Comparison of ENCODE assay signal across 30 cellular contexts in genomic region chr14:80535171-80535570, GRCh38.
"Had no signal": no experiment of that assay in that cellular context is flagged by ENCODE, and none has a peak within 500 bp of the region (broad histone marks: within the 10 kb centered on the region; RNA-seq: fewer than 3 reads in every experiment).

No MANE protein-coding gene starts in this region.

- H3K27me3 ChIP-seq: brain microvascular endothelial cell, esophagus squamous epithelium, gastrocnemius medialis, left lung, right lobe of liver, uterus had no signal

- ATAC-seq: activated CD4-positive, CD25-positive, alpha-beta regulatory T cell treated with anti-CD3 and anti-CD28 coated beads, Interleukin-2, amount 50 U/mL, for 24 hours; gastrocnemius medialis; left lung; mucosa of descending colon; natural killer cell treated with Interleukin-12 subunit alpha and Interleukin-12 subunit beta and Interleukin-15 and Interleukin-18, amount 100 ng/mL, for 72 hours; right lobe of liver; stimulated activated naive CD8-positive, alpha-beta T cell treated with anti-CD3 and anti-CD28 coated beads, Interleukin-15, Interleukin-2, amounts not matched to agents 100 U/mL and 50 U/mL, for 24 hours; T-helper 17 cell had no signal

- DNase-seq: activated CD4-positive, alpha-beta T cell treated with anti-CD3 and anti-CD28 coated beads for 48 hours; activated CD4-positive, alpha-beta T cell treated with anti-CD3 and anti-CD28 coated beads, Interleukin-2, amount 50 U/mL, for 48 hours; activated CD8-positive, alpha-beta memory T cell treated with anti-CD3 and anti-CD28 coated beads for 24 hours; activated effector memory CD4-positive, alpha-beta T cell treated with anti-CD3 and anti-CD28 coated beads, Interleukin-2, amount 50 U/mL, for 16 hours; activated naive CD4-positive, alpha-beta T cell treated with anti-CD3 and anti-CD28 coated beads for 36 hours; activated naive CD8-positive, alpha-beta T cell treated with anti-CD3 and anti-CD28 coated beads for 36 hours; activated T-cell treated with anti-CD3 and anti-CD28 coated beads, Interleukin-2, amount 50 U/mL, for 1 hour; amniotic stem cell; brain microvascular endothelial cell; caudate nucleus; effector CD8-positive, alpha-beta T cell; esophagus squamous epithelium; gastrocnemius medialis; hypothalamus; immature natural killer cell; left lung; mucosa of descending colon; posterior cingulate gyrus; right lobe of liver; stimulated activated CD4-positive, alpha-beta T cell treated with anti-CD3 and anti-CD28 coated beads, Interleukin-12 subunit alpha, Interleukin-12 subunit beta, amount 100 ng/mL, for 4 hours; stimulated activated CD4-positive, alpha-beta T cell treated with anti-CD3 and anti-CD28 coated beads, Interleukin-4, amount 100 ng/mL, for 1 hour; stimulated activated naive CD8-positive, alpha-beta T cell treated with anti-CD3 and anti-CD28 coated beads, Interleukin-15, Interleukin-2, amounts not matched to agents 100 U/mL and 50 U/mL, for 24 hours; T-helper 17 cell; T1000; uterus; WERI-Rb-1 had no signal

- H3K9me3 ChIP-seq: esophagus squamous epithelium, gastrocnemius medialis, right lobe of liver, uterus had no signal

- H3K36me3 ChIP-seq: brain microvascular endothelial cell, esophagus squamous epithelium, gastrocnemius medialis, left lung, right lobe of liver, uterus, WERI-Rb-1 had no signal

- H3K4me1 ChIP-seq: esophagus squamous epithelium, gastrocnemius medialis, left lung, right lobe of liver, uterus had no signal

- H3K27ac ChIP-seq: brain microvascular endothelial cell, epithelial cell of prostate, esophagus squamous epithelium, gastrocnemius medialis, left lung, right lobe of liver, uterus, WERI-Rb-1 had no signal

- H3K4me3 ChIP-seq: esophagus squamous epithelium, gastrocnemius medialis, left lung, lung, mucosa of descending colon, right lobe of liver, uterus had no signal
